In the genomic region with DNA sequence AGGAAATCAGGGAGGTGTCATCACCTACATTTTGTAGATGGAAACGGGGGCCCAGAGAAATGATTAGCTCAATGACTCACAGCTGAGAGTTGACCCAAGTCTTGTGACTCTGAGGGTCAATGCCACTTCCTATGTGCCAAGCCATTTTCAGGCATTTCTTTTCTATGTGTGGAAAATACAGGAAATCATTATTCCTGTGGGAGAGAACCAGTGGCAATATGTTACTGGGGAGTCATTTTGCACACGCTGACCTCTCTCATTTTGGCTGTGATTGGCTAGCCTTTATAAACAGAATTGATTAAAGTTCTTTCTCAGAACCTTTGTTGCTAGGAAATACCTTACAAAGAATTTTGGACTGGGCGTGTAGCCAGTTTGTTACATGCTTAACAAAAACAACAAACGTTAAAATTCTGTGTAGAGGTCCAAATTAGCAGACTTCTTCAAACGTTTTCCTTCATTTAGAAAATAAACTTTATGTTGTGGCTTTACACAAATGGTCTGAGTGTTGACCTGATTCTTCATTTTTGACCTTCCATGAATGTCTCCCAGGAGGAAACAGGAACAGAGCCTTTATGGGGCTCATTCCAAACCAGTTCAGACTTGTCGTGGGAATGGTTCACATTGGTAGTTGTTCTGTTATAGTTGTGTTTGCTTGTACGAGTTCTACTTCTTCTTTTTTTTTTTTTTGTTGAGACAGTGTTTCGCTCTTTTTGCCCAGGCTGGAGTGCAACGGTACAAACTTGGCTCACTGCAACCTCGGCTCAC, we compare ENCODE assay signal across 10 cellular contexts. TPM values are rescaled to one million over a fixed set of nuclear protein-coding genes. Genes with fewer than 3 reads are reported as not detected.
DNase-seq lines count a peak whose midpoint lies in the region; FAIRE-seq and TF ChIP-seq lines count a peak whose summit lies in the region.
"Had no signal": no experiment of that assay in that cellular context is flagged by ENCODE, and none has a peak within 500 bp of the region (broad histone marks: within the 10 kb centered on the region; RNA-seq: fewer than 3 reads in every experiment).

No MANE protein-coding gene starts in this region.

- DNase-seq in LoVo (ENCODE audit: low spot score) (peak; percentile 63), middle frontal gyrus (ENCODE audit: extremely low spot score, low spot score) (peak; percentile 13), HuH-7.5 (ENCODE audit: low spot score) (no peak), T-helper 2 cell (no peak), endothelial cell (ENCODE audit: low spot score) (no peak), NCI-H1930 (lab: John Stamatoyannopoulos, UW) (no peak)
- DNase-seq: activated effector memory CD4-positive, alpha-beta T cell treated with anti-CD3 and anti-CD28 coated beads, Interleukin-2, amount 50 U/mL, for 16 hours; NCI-H524 treated with DMSO at 0.1 percent for 48 hours had no signal

- H3K27ac Mint-ChIP-seq in endothelial cell (ENCODE audit: unreplicated experiment), result no peak overlapping the region

- no peaks in the 10 kb centered on the region for H3K9me3 Mint-ChIP-seq in endothelial cell (ENCODE audit: unreplicated experiment)

- TF ChIP-seq CTCF in endothelial cell (IDR thresholded peaks at IDR 0.05; ENCODE audit: unreplicated experiment), result no peak

- peak overlapping the region; percentile 0 for H2AFZ ChIP-seq in ACC112 (ENCODE audit: low read length, unreplicated experiment)

- FAIRE-seq in endometrium (lab: Jason Lieb, UNC), result peak; percentile 100

- no peak overlapping the region for H3K4me3 Mint-ChIP-seq in endothelial cell (ENCODE audit: unreplicated experiment)

- H3K36me3 ChIP-seq in ACC112 (ENCODE audit: insufficient read depth, low read length), result no peaks in the 10 kb centered on the region

- H3K27ac ChIP-seq in ACC112 (ENCODE audit: low read depth, low read length), result peak overlapping the region; percentile 85

- H3K4me3 ChIP-seq in ACC112 (ENCODE audit: low read depth, low read length), result peak overlapping the region; percentile 20

- peaks cover 9% of the 10 kb centered on the region for H3K36me3 Mint-ChIP-seq in endothelial cell (ENCODE audit: low read depth, unreplicated experiment)

- peaks cover 12% of the 10 kb centered on the region for H3K4me1 Mint-ChIP-seq in endothelial cell (ENCODE audit: unreplicated experiment)

- peaks cover 22% of the 10 kb centered on the region for H3K4me1 ChIP-seq in ACC112 (ENCODE audit: control insufficient read depth, insufficient read depth, low read length, unreplicated experiment)

- H3K27me3 Mint-ChIP-seq in endothelial cell (ENCODE audit: unreplicated experiment), result peaks cover 5% of the 10 kb centered on the region

- peaks cover 34% of the 10 kb centered on the region for H3K79me2 ChIP-seq in ACC112 (ENCODE audit: control insufficient read depth, insufficient read depth, low read length, unreplicated experiment)

- H3K27me3 ChIP-seq in ACC112 (ENCODE audit: insufficient read depth, low read length), result no peaks in the 10 kb centered on the region

RNA-seq across cellular contexts. Expression of a gene that starts 11.4 kb away (rescaled TPM):
- total RNA-seq in endothelial cell (ENCODE audit: unreplicated experiment), result 33.3 TPM

Comparison
In these comparisons a context has a peak if more than half of its experiments do, and no peak if none do; other contexts are left out.
1. DNase-seq: peak in LoVo (single experiment) and middle frontal gyrus (single experiment); none in HuH-7.5 (single experiment), T-helper 2 cell (0 of 5), endothelial cell (single experiment) and NCI-H1930 (0 of 2).